ENCODE assay signal across 8 cellular contexts in the genomic region with DNA sequence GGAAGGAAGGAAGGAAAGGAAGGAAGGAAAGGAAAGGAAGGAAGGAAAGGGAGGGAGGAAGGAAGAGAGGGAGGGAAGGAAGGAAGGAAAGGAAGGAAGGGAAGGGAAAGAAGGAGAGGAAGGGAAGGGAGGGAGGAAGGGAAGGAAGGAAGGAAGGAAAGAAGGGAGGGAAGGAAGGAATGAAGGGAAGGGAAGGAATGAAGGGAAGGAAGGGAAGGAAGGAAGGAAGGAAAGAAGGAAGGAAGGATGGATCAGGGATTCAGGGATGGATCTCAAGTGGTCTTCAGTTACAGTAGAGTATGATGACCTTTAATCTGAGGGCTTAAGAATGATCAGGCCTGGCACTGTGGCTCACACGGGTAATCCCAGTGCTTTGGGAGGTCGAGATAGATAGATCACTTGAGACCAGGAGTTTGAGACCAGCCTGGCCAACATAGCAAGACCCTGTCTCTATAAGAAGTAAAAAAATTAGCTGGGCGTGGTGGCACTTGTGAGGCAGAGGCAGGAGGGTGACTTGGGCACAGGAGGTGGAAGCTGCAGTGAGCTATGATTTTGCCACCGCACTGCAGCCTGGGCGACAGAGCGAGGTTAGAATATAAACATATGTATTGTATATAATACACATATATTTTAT. TPM values are rescaled to one million over a fixed set of nuclear protein-coding genes. Genes with fewer than 3 reads are reported as not detected.
A peak's percentile ranks its signal among the peaks of the same experiment; 100 is the strongest.
DNase-seq lines count a peak whose midpoint lies in the region; ATAC-seq and TF ChIP-seq lines count a peak whose summit lies in the region.

No MANE protein-coding gene starts in this region.

- H3K27me3 ChIP-seq in RWPE2 (ENCODE audit: insufficient read depth, poor library complexity, severe bottlenecking), result no peaks in the 10 kb centered on the region
- H3K27me3 ChIP-seq in dorsolateral prefrontal cortex, result no peaks in the 10 kb centered on the region
- H3K27me3 ChIP-seq in psoas muscle (ENCODE audit: insufficient read depth in 3 of 3, low read length in 2 of 3), result no peaks in the 10 kb centered on the region

- H3K36me3 ChIP-seq in RWPE2 (ENCODE audit: low read depth) (peaks cover 12% of the 10 kb centered on the region), psoas muscle (ENCODE audit: insufficient read depth in 1 of 2, low read depth in 1 of 2) (no peaks in the 10 kb centered on the region)

- no peaks in the 10 kb centered on the region for H3K9me3 Mint-ChIP-seq in Calu3 (ENCODE audit: low read depth, unreplicated experiment)

- peaks cover 28% of the 10 kb centered on the region for H3K36me3 Mint-ChIP-seq in Calu3 (ENCODE audit: insufficient read depth, unreplicated experiment)

- ATAC-seq in RWPE2 (ENCODE audit: low read depth) (no peak), psoas muscle (no peak), GM21786 (IDR thresholded peaks at IDR 0.05; ENCODE audit: unreplicated experiment) (no peak)

- peak overlapping the region; percentile 55 for H3K4me3 Mint-ChIP-seq in Calu3 (ENCODE audit: low read depth, unreplicated experiment)

- intact Hi-C loops in Calu3 (cut with micrococcal nuclease; ENCODE audit: unreplicated experiment) (no loop called here), dorsolateral prefrontal cortex (cut with DNase I) (loop anchor here in 1 of 2 donors (1.0 kb wide), 2 partner anchors 39 to 73 kb away; no protein-coding TSS in a partner anchor), psoas muscle (cut with DNase I) (loop anchor here (1.0 to 5.0 kb wide), 3 partner anchors 39 to 41 kb away; no protein-coding TSS in a partner anchor)

- H3K27ac ChIP-seq in RWPE2 (ENCODE audit: poor library complexity, severe bottlenecking), result peak overlapping the region; percentile 99
- H3K27ac ChIP-seq in dorsolateral prefrontal cortex, result peak overlapping the region in 51 of 59 donors; percentile 32 to 92 (median 78)
- H3K27ac ChIP-seq in psoas muscle, result peak overlapping the region; percentile 65

- DNase-seq in Calu3 (no peak), RWPE2 (ENCODE audit: low spot score) (no peak), dorsolateral prefrontal cortex (no peak), psoas muscle (no peak), MV-4-11 (lab: John Stamatoyannopoulos, UW) (no peak), NCI-H128 (lab: John Stamatoyannopoulos, UW; ENCODE audit: unreplicated experiment) (no peak), NCI-H2171 (lab: John Stamatoyannopoulos, UW) (no peak)

- H3K27me3 Mint-ChIP-seq in Calu3 (ENCODE audit: unreplicated experiment), result peaks cover 13% of the 10 kb centered on the region

- H3K4me3 ChIP-seq in RWPE2 (ENCODE audit: severe bottlenecking) (peak overlapping the region; percentile 97), dorsolateral prefrontal cortex (peak overlapping the region; percentile 47 to 96 (median 65)), psoas muscle (peak overlapping the region; percentile 61)

- H3K4me1 ChIP-seq in RWPE2 (ENCODE audit: insufficient read depth, poor library complexity, severe bottlenecking) (peaks cover 9% of the 10 kb centered on the region), psoas muscle (peaks cover 23% of the 10 kb centered on the region)

- 84 to 85% (median 85%) methylated on average over 6 of the region's 6 CpGs for WGBS in psoas muscle, 3 donors

- CTCF ChIA-PET in Calu3 (lab: Charles Lee), result interaction anchor here (3.4 kb wide), 1 partner anchor 40 kb away, joined by 17 read pairs; no protein-coding TSS in a partner anchor

- peaks cover 13% of the 10 kb centered on the region for H3K4me1 Mint-ChIP-seq in Calu3 (ENCODE audit: low read depth, unreplicated experiment)

- no TSS peak for BruUV-seq in Calu3 (replicated peaks; lab: Mats Ljungman, UMichigan)

- no peaks in the 10 kb centered on the region for H3K9me3 ChIP-seq in RWPE2 (ENCODE audit: severe bottlenecking)
- no peaks in the 10 kb centered on the region for H3K9me3 ChIP-seq in psoas muscle

- H3K27ac Mint-ChIP-seq in Calu3 (ENCODE audit: unreplicated experiment), result peak overlapping the region; percentile 79

- TF ChIP-seq CTCF in Calu3 (IDR thresholded peaks at IDR 0.05; ENCODE audit: unreplicated experiment), result no peak
- TF ChIP-seq CTCF in RWPE2 (IDR thresholded peaks at IDR 0.05; ENCODE audit: poor library complexity, severe bottlenecking), result no peak
- no peak for TF ChIP-seq CTCF in dorsolateral prefrontal cortex (IDR thresholded peaks at IDR 0.05 in 54 of 56, conservative IDR thresholded peaks at IDR 0.05 in 2 of 56; ENCODE audit: low read depth in 1 of 56, partially characterized antibody in 56 of 56)
- TF ChIP-seq CTCF in psoas muscle (IDR thresholded peaks at IDR 0.05), result no peak

RNA-seq across cellular contexts. Expression of gene FOXK1, which starts 0.8 kb away (rescaled TPM):
- total RNA-seq in Calu3 (2022) (65.9 and 67.1 TPM in 2 replicates), dorsolateral prefrontal cortex (10 to 100 TPM; 45.2 to 88.6 (median 58.7) TPM), psoas muscle (10 to 100 TPM; 16.8 to 26.4 (median 21.5) TPM)
- polyA plus RNA-seq in psoas muscle, result 1 to 10 TPM; 4.2 to 8.5 (median 8.3) TPM
